In the genomic region with DNA sequence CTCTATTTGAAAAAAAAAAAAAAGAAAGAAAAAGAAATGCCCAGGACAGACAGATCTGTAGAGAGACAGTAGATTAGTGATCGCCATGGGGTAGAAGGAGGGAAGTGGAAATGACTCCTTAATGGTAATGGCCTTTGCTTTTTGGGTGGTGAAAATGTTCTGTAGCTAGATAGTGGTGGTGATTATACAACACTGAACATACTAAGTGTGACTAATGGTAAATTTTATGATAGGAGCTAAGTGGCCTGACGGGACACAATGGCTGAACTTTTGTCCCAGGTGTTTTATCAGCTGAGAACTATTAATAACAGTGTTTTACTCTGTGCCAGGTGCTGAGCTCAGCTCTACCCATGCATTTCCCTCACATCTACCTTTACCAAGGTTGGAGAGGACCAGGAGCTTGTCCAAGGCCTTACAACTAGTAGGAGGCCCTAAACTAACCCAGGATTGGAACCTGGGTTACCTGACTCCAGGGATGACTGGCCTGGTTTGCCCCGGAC, we compare ENCODE assay signal across 27 cellular contexts.
DNase-seq lines count a peak whose midpoint lies in the region; TF ChIP-seq lines count a peak whose summit lies in the region.
"Had no signal": no experiment of that assay in that cellular context is flagged by ENCODE, and none has a peak within 500 bp of the region (broad histone marks: within the 10 kb centered on the region; RNA-seq: fewer than 3 reads in every experiment).

No MANE protein-coding gene starts in this region.

- no peak overlapping the region for H3K14ac ChIP-seq in H9 (ENCODE audit: insufficient read depth, low read length)

- H3K27me3 Mint-ChIP-seq in Caco-2 (ENCODE audit: insufficient read depth, unreplicated experiment) (no peaks in the 10 kb centered on the region), H9 (ENCODE audit: low read depth) (peaks cover 1% of the 10 kb centered on the region), endothelial cell (ENCODE audit: unreplicated experiment) (peaks cover 9% of the 10 kb centered on the region), neural crest cell (ENCODE audit: low read depth) (no peaks in the 10 kb centered on the region)

- H3K27me3 ChIP-seq in Caco-2 (replicated peaks; ENCODE audit: control insufficient read depth, insufficient read depth, low read length) (no peaks in the 10 kb centered on the region), H9 (ENCODE audit: insufficient read depth, low read length) (no peaks in the 10 kb centered on the region)
- H3K27me3 ChIP-seq: SJCRH30 had no signal

- H3K79me1 ChIP-seq in H9 (ENCODE audit: insufficient read depth, low read depth, low read length, poor library complexity, severe bottlenecking) = peaks cover 13% of the 10 kb centered on the region

- no peak overlapping the region for H3K27ac ChIP-seq in H9 (ENCODE audit: insufficient read length, low read depth, low read length)
- H3K27ac ChIP-seq: PC-9, SJCRH30 had no signal

- H3K9ac ChIP-seq in H9 (ENCODE audit: extremely low read depth, insufficient read length, low read length) = no peak overlapping the region

- H2BK5ac ChIP-seq in H9 (ENCODE audit: insufficient read length, low read length) = no peak overlapping the region

- H4K5ac ChIP-seq in H9 (ENCODE audit: insufficient read length, low read depth, low read length) = no peak overlapping the region

- no peak overlapping the region for H3K23ac ChIP-seq in H9 (ENCODE audit: insufficient read length, low read depth, low read length)

- H2AFZ ChIP-seq in H9 (ENCODE audit: low read length) = no peak overlapping the region
- H2AFZ ChIP-seq: PC-9 had no signal

- H3K56ac ChIP-seq in H9 (ENCODE audit: insufficient read length, low read depth, low read length) = no peak overlapping the region

- BruUV-seq in Caco-2 (replicated peaks; lab: Mats Ljungman, UMichigan) = no TSS peak

- no peak overlapping the region for H3K4ac ChIP-seq in H9 (ENCODE audit: low read depth, low read length)

- H3K79me2 ChIP-seq in H9 (ENCODE audit: insufficient read depth, low read length) = peaks cover 62% of the 10 kb centered on the region; the same call in 1 of the 2 replicates

- no peaks in the 10 kb centered on the region; the same call in none of the 2 replicates for H3K36me3 ChIP-seq in Caco-2 (ENCODE audit: control insufficient read depth, insufficient read depth, low read length)
- H3K36me3 ChIP-seq: SJCRH30 had no signal

- no peak overlapping the region for H2BK15ac ChIP-seq in H9 (ENCODE audit: low read depth, low read length)

- no peak overlapping the region for H3K18ac ChIP-seq in H9 (ENCODE audit: insufficient read length, low read depth, low read length)

- H2BK20ac ChIP-seq in H9 (ENCODE audit: low read depth, low read length, poor library complexity, severe bottlenecking) = no peak overlapping the region

- H3K4me1 ChIP-seq in Caco-2 (no peaks in the 10 kb centered on the region; the same call in 1 of the 2 replicates), H9 (ENCODE audit: insufficient read depth, low read length) (no peaks in the 10 kb centered on the region; the same call in 1 of the 2 replicates)
- H3K4me1 ChIP-seq: SJCRH30 had no signal

- no peak overlapping the region for H2BK120ac ChIP-seq in H9 (ENCODE audit: low read depth, low read length, poor library complexity, severe bottlenecking)

- H2BK12ac ChIP-seq in H9 (ENCODE audit: insufficient read length, low read depth, low read length) = no peak overlapping the region

- H3K36me3 Mint-ChIP-seq in Caco-2 (ENCODE audit: insufficient read depth, unreplicated experiment) (peaks cover 86% of the 10 kb centered on the region), H9 (ENCODE audit: insufficient read depth in 1 of 3, low read depth in 3 of 3) (peaks cover 60 to 85% (median 85%) of the 10 kb centered on the region in 3 experiments), endothelial cell (ENCODE audit: low read depth, unreplicated experiment) (peaks cover 12% of the 10 kb centered on the region), neural crest cell (ENCODE audit: low read depth) (peaks cover 22% of the 10 kb centered on the region)
- H3K36me3 Mint-ChIP-seq: CD4-positive, alpha-beta memory T cell had no signal

- no peak overlapping the region for H4K91ac ChIP-seq in H9 (ENCODE audit: insufficient read length, low read depth, low read length)

- POLR2A ChIA-PET in Caco-2 (lab: Charles Lee) = no interaction called here

- DNase-seq in Caco-2 (no peak), H9 (no peak), endothelial cell (ENCODE audit: low spot score) (no peak), neural crest cell (ENCODE audit: low read depth, low spot score) (no peak), AG08396 (ENCODE audit: low spot score) (no peak), cortex of kidney (lab: John Stamatoyannopoulos, UW) (no peak), anterior cingulate cortex (lab: John Stamatoyannopoulos, UW) (no peak)
- DNase-seq in activated CD4-positive, alpha-beta T cell treated with anti-CD3 and anti-CD28 coated beads, Interleukin-2, amount 50 U/mL, for 48 hours = no peak
- DNase-seq: C1 segment of cervical spinal cord; CD4-positive, alpha-beta memory T cell; DMS 273 treated with DMSO at 0.1 percent for 48 hours; DMS79; EL; GDM1; H7; MV-4-11; NCI-H1105; NCI-H1436 treated with DMSO at 0.1 percent for 48 hours; NCI-H187 treated with DMSO at 0.1 percent for 48 hours; NCI-H446; NCI-H524 treated with DMSO at 0.1 percent for 48 hours; NCI-H774; NK-92 treated with Interleukin-12 subunit alpha and Interleukin-12 subunit beta, amount 100 ng/mL, for 24 hours; PC-9; SJCRH30 had no signal

- H3K23me2 ChIP-seq in H9 (ENCODE audit: insufficient read length, low read depth, low read length, poor library complexity, severe bottlenecking) = no peaks in the 10 kb centered on the region

- CTCF ChIA-PET in Caco-2 (lab: Charles Lee) = no interaction called here

- intact Hi-C loops in Caco-2 (cut with micrococcal nuclease; ENCODE audit: unreplicated experiment) = no loop called here

- H3K9me3 Mint-ChIP-seq in Caco-2 (ENCODE audit: unreplicated experiment) = no peaks in the 10 kb centered on the region
- no peaks in the 10 kb centered on the region for H3K9me3 Mint-ChIP-seq in H9
- H3K9me3 Mint-ChIP-seq in endothelial cell (ENCODE audit: unreplicated experiment) = no peaks in the 10 kb centered on the region
- no peaks in the 10 kb centered on the region for H3K9me3 Mint-ChIP-seq in neural crest cell
- H3K9me3 Mint-ChIP-seq: CD4-positive, alpha-beta memory T cell had no signal

- H3K4me3 Mint-ChIP-seq in Caco-2 (ENCODE audit: unreplicated experiment) (no peak overlapping the region), H9 (no peak overlapping the region), endothelial cell (ENCODE audit: unreplicated experiment) (peak overlapping the region; percentile 24), neural crest cell (peak overlapping the region; percentile 20)
- H3K4me3 Mint-ChIP-seq: CD4-positive, alpha-beta memory T cell had no signal

- H3K9me3 ChIP-seq in Caco-2 (no peaks in the 10 kb centered on the region), H9 (ENCODE audit: control insufficient read depth, low read depth, low read length) (no peaks in the 10 kb centered on the region)
- H3K9me3 ChIP-seq: SJCRH30 had no signal

- H4K8ac ChIP-seq in H9 (replicated peaks; ENCODE audit: insufficient read length, low read depth, low read length) = no peak overlapping the region

- H3T11ph ChIP-seq in H9 (ENCODE audit: low read length) = no peak overlapping the region

- no peak overlapping the region for H3K4me3 ChIP-seq in Caco-2 (ENCODE audit: low read depth, low read length)
- H3K4me3 ChIP-seq: GM12878, K562, PC-9, SJCRH30 had no signal

- peak overlapping the region; percentile 60 for H3K27ac Mint-ChIP-seq in Caco-2 (ENCODE audit: unreplicated experiment)
- peak overlapping the region in 2 of 3 experiments; percentile 81 to 86; a peak in 5 of 7 replicates for H3K27ac Mint-ChIP-seq in H9
- H3K27ac Mint-ChIP-seq in endothelial cell (ENCODE audit: unreplicated experiment) = peak overlapping the region; percentile 76
- no peak overlapping the region for H3K27ac Mint-ChIP-seq in neural crest cell (ENCODE audit: unreplicated experiment)

- no peak overlapping the region for H3K4me2 ChIP-seq in H9 (ENCODE audit: insufficient read depth, insufficient read length, low read length)
- H3K4me2 ChIP-seq: PC-9 had no signal

- H3K4me1 Mint-ChIP-seq in Caco-2 (ENCODE audit: low read depth, unreplicated experiment) = peaks cover 18% of the 10 kb centered on the region
- H3K4me1 Mint-ChIP-seq in H9 = peaks cover 72 to 75% of the 10 kb centered on the region in 2 experiments
- peaks cover 59% of the 10 kb centered on the region for H3K4me1 Mint-ChIP-seq in endothelial cell (ENCODE audit: unreplicated experiment)
- H3K4me1 Mint-ChIP-seq in neural crest cell = peaks cover 53% of the 10 kb centered on the region

- no peaks in the 10 kb centered on the region for H4K20me1 ChIP-seq in H9 (ENCODE audit: control insufficient read depth, insufficient read depth, insufficient read length)

- TF ChIP-seq CTCF in Caco-2 (IDR thresholded peaks at IDR 0.05; ENCODE audit: insufficient read depth in 1 of 2, low read depth in 1 of 2, low read length in 1 of 2, severe bottlenecking in 1 of 2, unreplicated experiment in 1 of 2) = no peak
- TF ChIP-seq CTCF in H9 (conservative IDR thresholded peaks at IDR 0.05) = no peak
- no peak for TF ChIP-seq CTCF in endothelial cell (IDR thresholded peaks at IDR 0.05; ENCODE audit: unreplicated experiment)
- TF ChIP-seq CTCF in neural crest cell (conservative IDR thresholded peaks at IDR 0.05) = no peak

- no peak overlapping the region for H2AK5ac ChIP-seq in H9 (ENCODE audit: insufficient read length, low read length)

- no CpG with 5 or more reads among the region's 3 CpGs for WGBS in H9 (ENCODE audit: extremely low coverage, insufficient read length, low lambda C conversion rate)

Comparison
In these comparisons a context has a peak if more than half of its experiments do, and no peak if none do; other contexts are left out.
1. H3K4me3 Mint-ChIP-seq: peak in endothelial cell (single experiment) and neural crest cell (single experiment); none in Caco-2 (single experiment) and H9 (0 of 2).